Comparison of ENCODE assay signal across 1 cellular context in the genomic region with DNA sequence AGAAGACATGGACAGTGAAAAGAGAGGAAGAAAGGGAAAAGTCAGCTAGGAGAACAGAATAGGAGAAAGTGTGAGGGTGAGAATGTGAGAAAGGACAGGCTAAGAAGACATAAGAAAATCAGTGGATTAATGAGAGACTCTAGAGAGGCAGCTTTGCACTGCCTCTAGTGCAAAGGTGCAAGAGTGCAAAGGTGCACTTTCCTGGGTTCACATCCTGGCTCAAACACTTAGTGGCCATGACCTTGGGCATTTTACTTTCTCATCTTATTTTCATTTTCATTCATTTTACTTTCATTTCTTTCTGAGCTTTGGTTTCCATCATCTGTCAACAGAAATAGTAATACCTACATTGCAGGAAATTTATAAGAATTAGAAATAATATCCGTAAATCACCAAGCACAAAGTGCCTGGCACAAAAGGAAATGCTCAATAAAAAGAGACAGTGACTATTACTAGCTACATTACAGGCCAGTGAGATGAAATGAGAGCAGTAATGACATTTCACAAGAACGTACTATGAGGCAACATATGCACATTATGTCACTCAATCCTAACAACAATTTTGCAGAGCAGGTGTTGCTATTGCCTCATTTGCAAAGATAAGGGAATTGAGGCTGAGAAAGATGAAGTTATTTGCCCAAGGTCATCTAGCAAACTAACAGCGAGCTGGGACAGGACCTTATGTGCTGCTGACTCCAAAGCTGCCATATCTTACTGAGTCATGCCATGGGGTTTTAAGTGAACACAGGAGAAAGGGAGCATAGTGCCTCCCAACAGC.
TF ChIP-seq lines count a peak whose summit lies in the region.

No MANE protein-coding gene starts in this region.

TF ChIP-seq in K562, 482 proteins besides CTCF, POLR2A, EP300 and RAD21 (continued from another document and continues in another):
- TF ChIP-seq ZKSCAN8 (CRISPR knock-in tag; IDR thresholded peaks at IDR 0.05) (no peak), CEBPB (tag; IDR thresholded peaks at IDR 0.05) (peak; percentile 91), FOXM1 (IDR thresholded peaks at IDR 0.05; ENCODE audit: low read depth) (no peak), FOXM1 (CRISPR knock-in tag; IDR thresholded peaks at IDR 0.05; ENCODE audit: low read depth) (no peak), TRIM24 (IDR thresholded peaks at IDR 0.05) (0 out of 4 replicates have a peak, but pooled peaks of 1 of the 2 experiments have one; percentile 48), FOXJ3 (CRISPR knock-in tag; IDR thresholded peaks at IDR 0.05) (no peak), ZKSCAN3 (CRISPR knock-in tag; IDR thresholded peaks at IDR 0.05) (no peak), SAFB2 (IDR thresholded peaks at IDR 0.05; ENCODE audit: borderline replicate concordance, low read depth, low read length, severe bottlenecking) (no peak), SRSF9 (IDR thresholded peaks at IDR 0.05; ENCODE audit: borderline replicate concordance, low read depth, low read length) (no peak), RFX5 (IDR thresholded peaks at IDR 0.05; ENCODE audit: low read depth, low read length) (no peak), CEBPG (CRISPR knock-in tag; IDR thresholded peaks at IDR 0.05) (peak; percentile 73), CEBPG (tag; conservative IDR thresholded peaks at IDR 0.05 in 1 of 2, IDR thresholded peaks at IDR 0.05 in 1 of 2) (peak; percentile 89 to 91), NFYB (IDR thresholded peaks at IDR 0.05; ENCODE audit: extremely low read depth, insufficient read length) (no peak), ZNF695 (CRISPR knock-in tag; IDR thresholded peaks at IDR 0.05) (no peak), PRPF4 (IDR thresholded peaks at IDR 0.05; ENCODE audit: insufficient read depth, low read depth, low read length, poor library complexity, severe bottlenecking) (no peak), ZC3H4 (CRISPR knock-in tag; IDR thresholded peaks at IDR 0.05; ENCODE audit: borderline replicate concordance) (no peak), HOXB6 (CRISPR knock-in tag; IDR thresholded peaks at IDR 0.05; ENCODE audit: borderline replicate concordance) (no peak), ATF7 (IDR thresholded peaks at IDR 0.05) (peak; percentile 16; the same call in 1 of the 2 replicates), KDM2B (CRISPR knock-in tag; IDR thresholded peaks at IDR 0.05) (no peak), NFE2 (IDR thresholded peaks at IDR 0.05; ENCODE audit: low read depth) (0 out of 2 replicates have a peak, but pooled peaks have one; percentile 28), MAFG (tag; conservative IDR thresholded peaks at IDR 0.05) (no peak), CTBP1 (IDR thresholded peaks at IDR 0.05; ENCODE audit: borderline replicate concordance) (peak; percentile 42; the same call in 1 of the 2 replicates), ZNF699 (CRISPR knock-in tag; IDR thresholded peaks at IDR 0.05; ENCODE audit: insufficient replicate concordance) (no peak), GTF2A2 (tag; IDR thresholded peaks at IDR 0.05) (no peak), WHSC1 (IDR thresholded peaks at IDR 0.05; ENCODE audit: low read length) (no peak), JUN (IDR thresholded peaks at IDR 0.05; ENCODE audit: borderline replicate concordance, low read depth, low read length) (no peak), JUN (CRISPR knock-in tag; IDR thresholded peaks at IDR 0.05; ENCODE audit: borderline replicate concordance) (no peak), ZNF696 (CRISPR knock-in tag; conservative IDR thresholded peaks at IDR 0.05) (no peak), SRSF3 (IDR thresholded peaks at IDR 0.05; ENCODE audit: insufficient read depth, low read length) (no peak), TBP (optimal IDR thresholded peaks at IDR 0.05; ENCODE audit: low read depth, low read length) (no peak)
- TF ChIP-seq, protein P1, sequence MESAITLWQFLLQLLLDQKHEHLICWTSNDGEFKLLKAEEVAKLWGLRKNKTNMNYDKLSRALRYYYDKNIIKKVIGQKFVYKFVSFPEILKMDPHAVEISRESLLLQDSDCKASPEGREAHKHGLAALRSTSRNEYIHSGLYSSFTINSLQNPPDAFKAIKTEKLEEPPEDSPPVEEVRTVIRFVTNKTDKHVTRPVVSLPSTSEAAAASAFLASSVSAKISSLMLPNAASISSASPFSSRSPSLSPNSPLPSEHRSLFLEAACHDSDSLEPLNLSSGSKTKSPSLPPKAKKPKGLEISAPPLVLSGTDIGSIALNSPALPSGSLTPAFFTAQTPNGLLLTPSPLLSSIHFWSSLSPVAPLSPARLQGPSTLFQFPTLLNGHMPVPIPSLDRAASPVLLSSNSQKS (CRISPR knock-in tag; IDR thresholded peaks at IDR 0.05) = no peak
- TF ChIP-seq, protein P2, sequence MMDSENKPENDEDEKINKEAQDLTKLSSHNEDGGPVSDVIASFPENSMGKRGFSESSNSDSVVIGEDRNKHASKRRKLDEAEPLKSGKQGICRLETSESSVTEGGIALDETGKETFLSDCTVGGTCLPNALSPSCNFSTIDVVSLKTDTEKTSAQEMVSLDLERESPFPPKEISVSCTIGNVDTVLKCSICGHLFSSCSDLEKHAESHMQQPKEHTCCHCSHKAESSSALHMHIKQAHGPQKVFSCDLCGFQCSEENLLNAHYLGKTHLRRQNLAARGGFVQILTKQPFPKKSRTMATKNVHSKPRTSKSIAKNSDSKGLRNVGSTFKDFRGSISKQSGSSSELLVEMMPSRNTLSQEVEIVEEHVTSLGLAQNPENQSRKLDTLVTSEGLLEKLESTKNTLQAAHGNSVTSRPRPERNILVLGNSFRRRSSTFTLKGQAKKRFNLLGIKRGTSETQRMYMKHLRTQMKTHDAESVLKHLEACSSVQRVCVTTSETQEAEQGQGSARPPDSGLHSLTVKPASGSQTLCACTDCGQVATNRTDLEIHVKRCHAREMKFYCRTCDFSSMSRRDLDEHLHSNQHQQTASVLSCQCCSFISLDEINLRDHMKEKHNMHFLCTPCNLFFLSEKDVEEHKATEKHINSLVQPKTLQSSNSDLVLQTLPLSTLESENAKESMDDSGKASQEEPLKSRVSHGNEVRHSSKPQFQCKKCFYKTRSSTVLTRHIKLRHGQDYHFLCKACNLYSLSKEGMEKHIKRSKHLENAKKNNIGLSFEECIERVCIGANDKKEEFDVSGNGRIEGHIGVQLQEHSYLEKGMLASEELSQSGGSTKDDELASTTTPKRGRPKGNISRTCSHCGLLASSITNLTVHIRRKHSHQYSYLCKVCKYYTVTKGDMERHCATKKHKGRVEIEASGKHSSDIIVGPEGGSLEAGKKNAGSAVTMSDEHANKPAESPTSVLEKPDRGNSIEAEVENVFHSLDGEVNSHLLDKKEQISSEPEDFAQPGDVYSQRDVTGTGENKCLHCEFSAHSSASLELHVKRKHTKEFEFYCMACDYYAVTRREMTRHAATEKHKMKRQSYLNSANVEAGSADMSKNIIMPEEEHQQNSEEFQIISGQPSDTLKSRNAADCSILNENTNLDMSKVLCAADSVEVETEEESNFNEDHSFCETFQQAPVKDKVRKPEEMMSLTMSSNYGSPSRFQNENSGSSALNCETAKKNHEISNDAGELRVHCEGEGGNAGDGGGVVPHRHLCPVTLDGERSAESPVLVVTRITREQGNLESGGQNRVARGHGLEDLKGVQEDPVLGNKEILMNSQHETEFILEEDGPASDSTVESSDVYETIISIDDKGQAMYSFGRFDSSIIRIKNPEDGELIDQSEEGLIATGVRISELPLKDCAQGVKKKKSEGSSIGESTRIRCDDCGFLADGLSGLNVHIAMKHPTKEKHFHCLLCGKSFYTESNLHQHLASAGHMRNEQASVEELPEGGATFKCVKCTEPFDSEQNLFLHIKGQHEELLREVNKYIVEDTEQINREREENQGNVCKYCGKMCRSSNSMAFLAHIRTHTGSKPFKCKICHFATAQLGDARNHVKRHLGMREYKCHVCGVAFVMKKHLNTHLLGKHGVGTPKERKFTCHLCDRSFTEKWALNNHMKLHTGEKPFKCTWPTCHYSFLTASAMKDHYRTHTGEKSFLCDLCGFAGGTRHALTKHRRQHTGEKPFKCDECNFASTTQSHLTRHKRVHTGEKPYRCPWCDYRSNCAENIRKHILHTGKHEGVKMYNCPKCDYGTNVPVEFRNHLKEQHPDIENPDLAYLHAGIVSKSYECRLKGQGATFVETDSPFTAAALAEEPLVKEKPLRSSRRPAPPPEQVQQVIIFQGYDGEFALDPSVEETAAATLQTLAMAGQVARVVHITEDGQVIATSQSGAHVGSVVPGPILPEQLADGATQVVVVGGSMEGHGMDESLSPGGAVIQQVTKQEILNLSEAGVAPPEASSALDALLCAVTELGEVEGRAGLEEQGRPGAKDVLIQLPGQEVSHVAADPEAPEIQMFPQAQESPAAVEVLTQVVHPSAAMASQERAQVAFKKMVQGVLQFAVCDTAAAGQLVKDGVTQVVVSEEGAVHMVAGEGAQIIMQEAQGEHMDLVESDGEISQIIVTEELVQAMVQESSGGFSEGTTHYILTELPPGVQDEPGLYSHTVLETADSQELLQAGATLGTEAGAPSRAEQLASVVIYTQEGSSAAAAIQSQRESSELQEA (IDR thresholded peaks at IDR 0.05; ENCODE audit: low read depth) = no peak
- TF ChIP-seq, protein P3, sequence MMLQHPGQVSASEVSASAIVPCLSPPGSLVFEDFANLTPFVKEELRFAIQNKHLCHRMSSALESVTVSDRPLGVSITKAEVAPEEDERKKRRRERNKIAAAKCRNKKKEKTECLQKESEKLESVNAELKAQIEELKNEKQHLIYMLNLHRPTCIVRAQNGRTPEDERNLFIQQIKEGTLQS (IDR thresholded peaks at IDR 0.05) = peak; percentile 56
- TF ChIP-seq, protein P3 (CRISPR knock-in tag; conservative IDR thresholded peaks at IDR 0.05) = no peak
- TF ChIP-seq, protein P4, sequence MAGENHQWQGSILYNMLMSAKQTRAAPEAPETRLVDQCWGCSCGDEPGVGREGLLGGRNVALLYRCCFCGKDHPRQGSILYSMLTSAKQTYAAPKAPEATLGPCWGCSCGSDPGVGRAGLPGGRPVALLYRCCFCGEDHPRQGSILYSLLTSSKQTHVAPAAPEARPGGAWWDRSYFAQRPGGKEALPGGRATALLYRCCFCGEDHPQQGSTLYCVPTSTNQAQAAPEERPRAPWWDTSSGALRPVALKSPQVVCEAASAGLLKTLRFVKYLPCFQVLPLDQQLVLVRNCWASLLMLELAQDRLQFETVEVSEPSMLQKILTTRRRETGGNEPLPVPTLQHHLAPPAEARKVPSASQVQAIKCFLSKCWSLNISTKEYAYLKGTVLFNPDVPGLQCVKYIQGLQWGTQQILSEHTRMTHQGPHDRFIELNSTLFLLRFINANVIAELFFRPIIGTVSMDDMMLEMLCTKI (IDR thresholded peaks at IDR 0.05; ENCODE audit: partially characterized antibody) = no peak
- TF ChIP-seq, protein P5, sequence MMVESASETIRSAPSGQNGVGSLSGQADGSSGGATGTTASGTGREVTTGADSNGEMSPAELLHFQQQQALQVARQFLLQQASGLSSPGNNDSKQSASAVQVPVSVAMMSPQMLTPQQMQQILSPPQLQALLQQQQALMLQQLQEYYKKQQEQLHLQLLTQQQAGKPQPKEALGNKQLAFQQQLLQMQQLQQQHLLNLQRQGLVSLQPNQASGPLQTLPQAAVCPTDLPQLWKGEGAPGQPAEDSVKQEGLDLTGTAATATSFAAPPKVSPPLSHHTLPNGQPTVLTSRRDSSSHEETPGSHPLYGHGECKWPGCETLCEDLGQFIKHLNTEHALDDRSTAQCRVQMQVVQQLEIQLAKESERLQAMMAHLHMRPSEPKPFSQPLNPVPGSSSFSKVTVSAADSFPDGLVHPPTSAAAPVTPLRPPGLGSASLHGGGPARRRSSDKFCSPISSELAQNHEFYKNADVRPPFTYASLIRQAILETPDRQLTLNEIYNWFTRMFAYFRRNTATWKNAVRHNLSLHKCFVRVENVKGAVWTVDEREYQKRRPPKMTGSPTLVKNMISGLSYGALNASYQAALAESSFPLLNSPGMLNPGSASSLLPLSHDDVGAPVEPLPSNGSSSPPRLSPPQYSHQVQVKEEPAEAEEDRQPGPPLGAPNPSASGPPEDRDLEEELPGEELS (CRISPR knock-in tag; IDR thresholded peaks at IDR 0.05; ENCODE audit: borderline replicate concordance) = no peak
- TF ChIP-seq, protein P6, sequence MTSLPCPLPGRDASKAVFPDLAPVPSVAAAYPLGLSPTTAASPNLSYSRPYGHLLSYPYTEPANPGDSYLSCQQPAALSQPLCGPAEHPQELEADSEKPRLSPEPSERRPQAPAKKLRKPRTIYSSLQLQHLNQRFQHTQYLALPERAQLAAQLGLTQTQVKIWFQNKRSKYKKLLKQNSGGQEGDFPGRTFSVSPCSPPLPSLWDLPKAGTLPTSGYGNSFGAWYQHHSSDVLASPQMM (CRISPR knock-in tag; IDR thresholded peaks at IDR 0.05) = no peak
- TF ChIP-seq, protein P7, sequence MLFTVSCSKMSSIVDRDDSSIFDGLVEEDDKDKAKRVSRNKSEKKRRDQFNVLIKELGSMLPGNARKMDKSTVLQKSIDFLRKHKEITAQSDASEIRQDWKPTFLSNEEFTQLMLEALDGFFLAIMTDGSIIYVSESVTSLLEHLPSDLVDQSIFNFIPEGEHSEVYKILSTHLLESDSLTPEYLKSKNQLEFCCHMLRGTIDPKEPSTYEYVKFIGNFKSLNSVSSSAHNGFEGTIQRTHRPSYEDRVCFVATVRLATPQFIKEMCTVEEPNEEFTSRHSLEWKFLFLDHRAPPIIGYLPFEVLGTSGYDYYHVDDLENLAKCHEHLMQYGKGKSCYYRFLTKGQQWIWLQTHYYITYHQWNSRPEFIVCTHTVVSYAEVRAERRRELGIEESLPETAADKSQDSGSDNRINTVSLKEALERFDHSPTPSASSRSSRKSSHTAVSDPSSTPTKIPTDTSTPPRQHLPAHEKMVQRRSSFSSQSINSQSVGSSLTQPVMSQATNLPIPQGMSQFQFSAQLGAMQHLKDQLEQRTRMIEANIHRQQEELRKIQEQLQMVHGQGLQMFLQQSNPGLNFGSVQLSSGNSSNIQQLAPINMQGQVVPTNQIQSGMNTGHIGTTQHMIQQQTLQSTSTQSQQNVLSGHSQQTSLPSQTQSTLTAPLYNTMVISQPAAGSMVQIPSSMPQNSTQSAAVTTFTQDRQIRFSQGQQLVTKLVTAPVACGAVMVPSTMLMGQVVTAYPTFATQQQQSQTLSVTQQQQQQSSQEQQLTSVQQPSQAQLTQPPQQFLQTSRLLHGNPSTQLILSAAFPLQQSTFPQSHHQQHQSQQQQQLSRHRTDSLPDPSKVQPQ (CRISPR knock-in tag; IDR thresholded peaks at IDR 0.05; ENCODE audit: borderline replicate concordance) = no peak
- TF ChIP-seq, protein P8, sequence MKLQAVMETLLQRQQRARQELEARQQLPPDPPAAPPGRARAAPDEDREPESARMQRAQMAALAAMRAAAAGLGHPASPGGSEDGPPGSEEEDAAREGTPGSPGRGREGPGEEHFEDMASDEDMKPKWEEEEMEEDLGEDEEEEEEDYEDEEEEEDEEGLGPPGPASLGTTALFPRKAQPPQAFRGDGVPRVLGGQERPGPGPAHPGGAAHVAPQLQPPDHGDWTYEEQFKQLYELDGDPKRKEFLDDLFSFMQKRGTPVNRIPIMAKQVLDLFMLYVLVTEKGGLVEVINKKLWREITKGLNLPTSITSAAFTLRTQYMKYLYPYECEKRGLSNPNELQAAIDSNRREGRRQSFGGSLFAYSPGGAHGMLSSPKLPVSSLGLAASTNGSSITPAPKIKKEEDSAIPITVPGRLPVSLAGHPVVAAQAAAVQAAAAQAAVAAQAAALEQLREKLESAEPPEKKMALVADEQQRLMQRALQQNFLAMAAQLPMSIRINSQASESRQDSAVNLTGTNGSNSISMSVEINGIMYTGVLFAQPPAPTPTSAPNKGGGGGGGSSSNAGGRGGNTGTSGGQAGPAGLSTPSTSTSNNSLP (IDR thresholded peaks at IDR 0.05; ENCODE audit: borderline replicate concordance, low read depth, low read length) = no peak
